Comparison of ENCODE assay signal across 1 cellular context in the genomic region with DNA sequence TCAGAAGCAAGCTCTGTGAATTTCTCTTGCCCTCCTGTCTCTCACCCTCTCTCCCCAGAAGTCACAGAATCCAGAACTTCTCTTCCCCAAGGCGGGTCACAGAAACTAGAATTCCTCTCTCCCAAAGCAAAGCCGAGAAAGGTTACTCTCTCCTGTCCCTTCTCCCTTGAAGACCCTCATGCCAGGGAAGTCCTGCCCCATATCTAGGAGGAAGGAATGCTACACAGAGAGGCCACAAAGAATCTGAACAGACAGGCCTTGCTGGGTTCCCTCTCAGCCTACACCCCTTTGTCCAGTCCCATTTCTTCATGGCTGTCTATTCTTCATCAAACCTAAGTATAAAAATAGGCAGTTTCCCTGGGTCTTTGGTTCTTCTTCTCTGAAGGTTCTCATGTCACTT.
TF ChIP-seq lines count a peak whose summit lies in the region.

No MANE protein-coding gene starts in this region.

TF ChIP-seq in WTC11, 78 proteins besides CTCF, POLR2A, EP300 and RAD21 (continued from another document):
- TF ChIP-seq, protein P1, sequence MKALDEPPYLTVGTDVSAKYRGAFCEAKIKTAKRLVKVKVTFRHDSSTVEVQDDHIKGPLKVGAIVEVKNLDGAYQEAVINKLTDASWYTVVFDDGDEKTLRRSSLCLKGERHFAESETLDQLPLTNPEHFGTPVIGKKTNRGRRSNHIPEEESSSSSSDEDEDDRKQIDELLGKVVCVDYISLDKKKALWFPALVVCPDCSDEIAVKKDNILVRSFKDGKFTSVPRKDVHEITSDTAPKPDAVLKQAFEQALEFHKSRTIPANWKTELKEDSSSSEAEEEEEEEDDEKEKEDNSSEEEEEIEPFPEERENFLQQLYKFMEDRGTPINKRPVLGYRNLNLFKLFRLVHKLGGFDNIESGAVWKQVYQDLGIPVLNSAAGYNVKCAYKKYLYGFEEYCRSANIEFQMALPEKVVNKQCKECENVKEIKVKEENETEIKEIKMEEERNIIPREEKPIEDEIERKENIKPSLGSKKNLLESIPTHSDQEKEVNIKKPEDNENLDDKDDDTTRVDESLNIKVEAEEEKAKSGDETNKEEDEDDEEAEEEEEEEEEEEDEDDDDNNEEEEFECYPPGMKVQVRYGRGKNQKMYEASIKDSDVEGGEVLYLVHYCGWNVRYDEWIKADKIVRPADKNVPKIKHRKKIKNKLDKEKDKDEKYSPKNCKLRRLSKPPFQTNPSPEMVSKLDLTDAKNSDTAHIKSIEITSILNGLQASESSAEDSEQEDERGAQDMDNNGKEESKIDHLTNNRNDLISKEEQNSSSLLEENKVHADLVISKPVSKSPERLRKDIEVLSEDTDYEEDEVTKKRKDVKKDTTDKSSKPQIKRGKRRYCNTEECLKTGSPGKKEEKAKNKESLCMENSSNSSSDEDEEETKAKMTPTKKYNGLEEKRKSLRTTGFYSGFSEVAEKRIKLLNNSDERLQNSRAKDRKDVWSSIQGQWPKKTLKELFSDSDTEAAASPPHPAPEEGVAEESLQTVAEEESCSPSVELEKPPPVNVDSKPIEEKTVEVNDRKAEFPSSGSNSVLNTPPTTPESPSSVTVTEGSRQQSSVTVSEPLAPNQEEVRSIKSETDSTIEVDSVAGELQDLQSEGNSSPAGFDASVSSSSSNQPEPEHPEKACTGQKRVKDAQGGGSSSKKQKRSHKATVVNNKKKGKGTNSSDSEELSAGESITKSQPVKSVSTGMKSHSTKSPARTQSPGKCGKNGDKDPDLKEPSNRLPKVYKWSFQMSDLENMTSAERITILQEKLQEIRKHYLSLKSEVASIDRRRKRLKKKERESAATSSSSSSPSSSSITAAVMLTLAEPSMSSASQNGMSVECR (CRISPR knock-in tag; IDR thresholded peaks at IDR 0.05; ENCODE audit: borderline replicate concordance) = no peak
- TF ChIP-seq NR2C2 (CRISPR knock-in tag; IDR thresholded peaks at IDR 0.05) (no peak), JAZF1 (CRISPR knock-in tag; IDR thresholded peaks at IDR 0.05) (no peak), OVOL2 (CRISPR knock-in tag; IDR thresholded peaks at IDR 0.05; ENCODE audit: borderline replicate concordance) (no peak)
- TF ChIP-seq, protein P2, sequence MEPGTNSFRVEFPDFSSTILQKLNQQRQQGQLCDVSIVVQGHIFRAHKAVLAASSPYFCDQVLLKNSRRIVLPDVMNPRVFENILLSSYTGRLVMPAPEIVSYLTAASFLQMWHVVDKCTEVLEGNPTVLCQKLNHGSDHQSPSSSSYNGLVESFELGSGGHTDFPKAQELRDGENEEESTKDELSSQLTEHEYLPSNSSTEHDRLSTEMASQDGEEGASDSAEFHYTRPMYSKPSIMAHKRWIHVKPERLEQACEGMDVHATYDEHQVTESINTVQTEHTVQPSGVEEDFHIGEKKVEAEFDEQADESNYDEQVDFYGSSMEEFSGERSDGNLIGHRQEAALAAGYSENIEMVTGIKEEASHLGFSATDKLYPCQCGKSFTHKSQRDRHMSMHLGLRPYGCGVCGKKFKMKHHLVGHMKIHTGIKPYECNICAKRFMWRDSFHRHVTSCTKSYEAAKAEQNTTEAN (CRISPR knock-in tag; IDR thresholded peaks at IDR 0.05) = no peak
